In the genomic region with DNA sequence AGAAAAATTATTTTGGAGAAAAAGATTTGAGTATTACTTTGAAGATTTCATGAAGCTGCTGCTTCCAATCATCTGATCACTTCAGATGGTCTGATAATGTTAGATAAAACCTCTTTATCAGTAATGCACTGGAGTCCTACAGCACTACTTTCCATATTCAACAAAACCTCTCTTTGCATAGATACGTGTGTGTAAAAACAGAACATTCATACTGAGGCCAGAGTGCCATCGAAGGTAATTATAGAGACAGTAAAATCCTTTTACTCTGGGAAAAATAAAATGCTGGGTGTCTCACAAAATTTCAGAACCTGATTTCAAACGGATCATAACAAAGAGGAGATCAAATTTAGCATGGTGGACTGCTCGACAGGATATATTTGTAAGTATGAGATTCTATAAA, we compare ENCODE assay signal across 25 cellular contexts. TPM values are rescaled to one million over a fixed set of nuclear protein-coding genes. Genes with fewer than 3 reads are reported as not detected.
"Had no signal": no experiment of that assay in that cellular context is flagged by ENCODE, and none has a peak within 500 bp of the region (broad histone marks: within the 10 kb centered on the region; RNA-seq: fewer than 3 reads in every experiment).

A gene with protein sequence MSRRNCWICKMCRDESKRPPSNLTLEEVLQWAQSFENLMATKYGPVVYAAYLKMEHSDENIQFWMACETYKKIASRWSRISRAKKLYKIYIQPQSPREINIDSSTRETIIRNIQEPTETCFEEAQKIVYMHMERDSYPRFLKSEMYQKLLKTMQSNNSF (plus strand): TSS at position 209 of the 400 bp plus-strand sequence. CDS start 8,188 bp downstream, outside the sequence.

- H3K4me3 Mint-ChIP-seq: activated CD8-positive, alpha-beta T cell treated with anti-CD3 and anti-CD28 coated beads, Interleukin-2, amount 10 ng/mL, durations not matched to agents 7 days and 5 days; activated naive CD4-positive, alpha-beta T cell treated with anti-CD3 and anti-CD28 coated beads, Interleukin-2, amount 10 ng/mL, durations not matched to agents 7 days and 5 days; activated naive CD8-positive, alpha-beta T cell treated with anti-CD3 and anti-CD28 coated beads, Interleukin-2, amount 50 U/mL, for 24 hours; activated T-cell treated with anti-CD3 and anti-CD28 coated beads, Interleukin-2, amount 50 U/mL, for 4 hours; nephron progenitor cell; stimulated activated naive B cell treated with anti-CD40 and anti-IgM and Interleukin-4, amounts not matched to agents 10 μg/mL and 1 μg/mL and 100 μg/mL, for 72 hours had no signal

- H3K4me1 ChIP-seq: lower lobe of right lung, sigmoid colon had no signal

- H3K9me3 Mint-ChIP-seq: activated naive CD4-positive, alpha-beta T cell treated with anti-CD3 and anti-CD28 coated beads, Interleukin-2, amount 10 ng/mL, durations not matched to agents 7 days and 5 days; activated naive CD8-positive, alpha-beta T cell treated with anti-CD3 and anti-CD28 coated beads, Interleukin-2, amount 50 U/mL, for 24 hours; activated T-cell treated with anti-CD3 and anti-CD28 coated beads, Interleukin-2, amount 50 U/mL, for 4 hours; nephron progenitor cell; stimulated activated naive B cell treated with anti-CD40 and anti-IgM and Interleukin-4, amounts not matched to agents 10 μg/mL and 1 μg/mL and 100 μg/mL, for 72 hours had no signal

- H3K27me3 ChIP-seq: brain microvascular endothelial cell, sigmoid colon had no signal

- H3K27ac ChIP-seq: brain microvascular endothelial cell, dorsolateral prefrontal cortex, lower lobe of right lung, sigmoid colon, thoracic aorta had no signal

- H3K4me3 ChIP-seq: dorsolateral prefrontal cortex, lower lobe of right lung, sigmoid colon, thoracic aorta had no signal

- ATAC-seq: activated CD8-positive, alpha-beta T cell treated with anti-CD3 and anti-CD28 coated beads, Interleukin-2, amount 10 ng/mL, durations not matched to agents 7 days and 5 days; activated naive CD8-positive, alpha-beta T cell treated with anti-CD3 and anti-CD28 coated beads, Interleukin-2, amount 50 U/mL, for 24 hours; activated T-cell treated with anti-CD3 and anti-CD28 coated beads, Interleukin-2, amount 50 U/mL, for 4 hours; left colon; lower lobe of right lung; stimulated activated naive B cell treated with anti-CD40 and anti-IgM and Interleukin-4, amounts not matched to agents 10 μg/mL and 1 μg/mL and 100 μg/mL, for 72 hours had no signal

- H3K9me3 ChIP-seq: lower lobe of right lung, sigmoid colon, thoracic aorta had no signal

- H3K36me3 Mint-ChIP-seq: activated naive CD4-positive, alpha-beta T cell treated with anti-CD3 and anti-CD28 coated beads, Interleukin-2, amount 10 ng/mL, durations not matched to agents 7 days and 5 days; stimulated activated naive B cell treated with anti-CD40 and anti-IgM and Interleukin-4, amounts not matched to agents 10 μg/mL and 1 μg/mL and 100 μg/mL, for 72 hours had no signal

- H3K27ac Mint-ChIP-seq: activated CD8-positive, alpha-beta T cell treated with anti-CD3 and anti-CD28 coated beads, Interleukin-2, amount 10 ng/mL, durations not matched to agents 7 days and 5 days; activated naive CD4-positive, alpha-beta T cell treated with anti-CD3 and anti-CD28 coated beads, Interleukin-2, amount 10 ng/mL, durations not matched to agents 7 days and 5 days; activated naive CD8-positive, alpha-beta T cell treated with anti-CD3 and anti-CD28 coated beads, Interleukin-2, amount 50 U/mL, for 24 hours; nephron progenitor cell; stimulated activated naive B cell treated with anti-CD40 and anti-IgM and Interleukin-4, amounts not matched to agents 10 μg/mL and 1 μg/mL and 100 μg/mL, for 72 hours had no signal

- H3K36me3 ChIP-seq: brain microvascular endothelial cell, lower lobe of right lung, sigmoid colon, thoracic aorta had no signal

- H3K4me1 Mint-ChIP-seq: activated naive CD4-positive, alpha-beta T cell treated with anti-CD3 and anti-CD28 coated beads, Interleukin-2, amount 10 ng/mL, durations not matched to agents 7 days and 5 days; activated naive CD8-positive, alpha-beta T cell treated with anti-CD3 and anti-CD28 coated beads, Interleukin-2, amount 50 U/mL, for 24 hours had no signal

- DNase-seq: activated CD4-positive, alpha-beta T cell treated with anti-CD3 and anti-CD28 coated beads for 48 hours; activated CD4-positive, CD25-positive, alpha-beta regulatory T cell; activated CD8-positive, alpha-beta T cell treated with anti-CD3 and anti-CD28 coated beads, Interleukin-2, amount 10 ng/mL, durations not matched to agents 7 days and 5 days; activated naive CD4-positive, alpha-beta T cell treated with anti-CD3 and anti-CD28 coated beads, Interleukin-2, amount 10 ng/mL, durations not matched to agents 7 days and 5 days; activated naive CD8-positive, alpha-beta T cell treated with anti-CD3 and anti-CD28 coated beads, Interleukin-2, amount 50 U/mL, for 24 hours; activated T-cell treated with anti-CD3 and anti-CD28 coated beads, Interleukin-2, amount 50 U/mL, for 4 hours; anterior cingulate cortex; brain microvascular endothelial cell; central memory CD4-positive, alpha-beta T cell; dorsolateral prefrontal cortex; foreskin fibroblast; left colon; lower lobe of right lung; midbrain; nephron progenitor cell; nucleus accumbens; posterior cingulate gyrus; sigmoid colon; stimulated activated naive B cell treated with anti-CD40 and anti-IgM and Interleukin-4, amounts not matched to agents 10 μg/mL and 1 μg/mL and 100 μg/mL, for 72 hours; T-helper 9 cell had no signal

- FAIRE-seq: colon, islet of Langerhans had no signal

RNA-seq across cellular contexts. Expression of the gene that starts here (rescaled TPM):
- total RNA-seq: activated CD8-positive, alpha-beta T cell treated with anti-CD3 and anti-CD28 coated beads, Interleukin-2, amount 10 ng/mL, durations not matched to agents 7 days and 5 days; activated T-cell treated with anti-CD3 and anti-CD28 coated beads, Interleukin-2, amount 50 U/mL, for 4 hours; glomerular endothelial cell; renal cortical epithelial cell had no signal
